1 cellular context compared by ENCODE assay signal in genomic region chr21:39479164-39479563, GRCh38.
TF ChIP-seq lines count a peak whose summit lies in the region.

No MANE protein-coding gene starts in this region.

TF ChIP-seq in H1, 55 proteins besides CTCF, POLR2A, EP300 and RAD21 (continued from another document):
- TF ChIP-seq KDM1A (IDR thresholded peaks at IDR 0.05; ENCODE audit: borderline replicate concordance, low read length) (no peak), RXRA (IDR thresholded peaks at IDR 0.05; ENCODE audit: insufficient read depth, low read depth, low read length) (no peak), TAF1 (IDR thresholded peaks at IDR 0.05; ENCODE audit: low read depth, low read length) (no peak), HDAC2 (IDR thresholded peaks at IDR 0.05; ENCODE audit: borderline replicate concordance in 1 of 2, low read depth in 2 of 2, low read length in 2 of 2) (no peak), CREB1 (IDR thresholded peaks at IDR 0.05) (no peak)
